Comparison of ENCODE assay signal across 9 cellular contexts in the genomic region with DNA sequence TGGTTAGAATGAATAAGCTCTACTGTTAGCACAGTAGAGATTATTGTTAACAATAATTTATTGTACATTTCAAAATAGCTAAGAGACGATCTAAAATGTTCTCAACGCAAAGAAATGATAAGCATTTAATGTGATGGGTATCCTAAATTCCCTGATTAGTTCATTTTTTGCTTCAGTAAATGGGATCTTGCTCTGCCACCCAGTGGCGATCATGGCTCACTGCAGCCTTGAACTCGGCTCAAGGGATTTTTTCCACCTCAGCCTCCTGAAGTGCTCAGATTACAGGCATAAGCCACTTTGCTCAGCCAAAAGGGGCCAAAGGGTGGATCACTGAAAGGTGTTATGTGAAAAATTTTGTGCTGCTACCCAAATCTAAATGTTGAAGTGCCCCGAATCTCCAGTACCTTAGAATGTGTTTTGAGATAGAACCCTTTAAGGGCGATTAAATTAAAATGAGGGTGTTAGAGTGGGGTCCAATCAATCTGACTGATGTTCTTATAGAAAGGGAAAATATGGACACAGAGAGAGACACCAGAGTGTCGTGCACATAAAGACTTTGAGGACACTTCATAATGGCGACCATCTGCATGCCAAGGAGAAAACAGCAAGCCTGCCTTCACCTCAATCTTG. TPM values are rescaled to one million over a fixed set of nuclear protein-coding genes. Genes with fewer than 3 reads are reported as not detected.
DNase-seq lines count a peak whose midpoint lies in the region; ATAC-seq and TF ChIP-seq lines count a peak whose summit lies in the region.
"Had no signal": no experiment of that assay in that cellular context is flagged by ENCODE, and none has a peak within 500 bp of the region (broad histone marks: within the 10 kb centered on the region; RNA-seq: fewer than 3 reads in every experiment).

No MANE protein-coding gene starts in this region.

- no peaks in the 10 kb centered on the region for H3K79me2 ChIP-seq in DOHH2 (ENCODE audit: control insufficient read depth, low read length)

- no peaks in the 10 kb centered on the region for H3K27me3 ChIP-seq in DOHH2 (ENCODE audit: control insufficient read depth, low read length)

- ATAC-seq in HG02970 (IDR thresholded peaks at IDR 0.05; ENCODE audit: low FRiP score, unreplicated experiment) = no peak
- ATAC-seq in HG03135 (IDR thresholded peaks at IDR 0.05; ENCODE audit: unreplicated experiment) = no peak

- H3K27ac ChIP-seq in DOHH2 (ENCODE audit: low read depth, low read length) = no peak overlapping the region
- H3K27ac ChIP-seq: epithelial cell of prostate had no signal

- no peak overlapping the region for H3K27ac Mint-ChIP-seq in T-helper 2 cell treated with Interferon-gamma antibody and Interleukin-4, amounts not matched to agents 5 μg/mL and 100 μg/mL, for 36 hours

- DNase-seq in M059J (ENCODE audit: low read depth) = peak; percentile 57
- DNase-seq in T-helper 2 cell treated with Interferon-gamma antibody and Interleukin-4, amounts not matched to agents 5 μg/mL and 100 μg/mL, for 36 hours (ENCODE audit: low spot score) = peak; percentile 54
- DNase-seq in astrocyte of the cerebellum (ENCODE audit: low read depth) = peak; percentile 31
- DNase-seq in iPS-NIHi11 (ENCODE audit: low spot score) = peak; percentile 40
- peak; percentile 47 for DNase-seq in stimulated activated CD4-positive, alpha-beta T cell treated with anti-CD3 and anti-CD28 coated beads, Interleukin-12 subunit alpha, Interleukin-12 subunit beta, amount 100 ng/mL, for 4 hours

- H3K4me2 ChIP-seq in DOHH2 (ENCODE audit: low read length) = no peak overlapping the region

- peaks cover 11% of the 10 kb centered on the region; the same call in 1 of the 2 replicates for H3F3A ChIP-seq in DOHH2 (ENCODE audit: control insufficient read depth, insufficient read depth)

- H3K9me2 ChIP-seq in DOHH2 (replicated peaks; ENCODE audit: control insufficient read depth, low read length) = no peaks in the 10 kb centered on the region

- H3K4me3 Mint-ChIP-seq in T-helper 2 cell treated with Interferon-gamma antibody and Interleukin-4, amounts not matched to agents 5 μg/mL and 100 μg/mL, for 36 hours = no peak overlapping the region

- TF ChIP-seq CTCF in DOHH2 (IDR thresholded peaks at IDR 0.05; ENCODE audit: low read depth, low read length, poor library complexity, severe bottlenecking) (peak; percentile 81), astrocyte of the cerebellum (IDR thresholded peaks at IDR 0.05; ENCODE audit: low read depth, low read length, missing control alignments) (peak; percentile 91)

- no peaks in the 10 kb centered on the region for H3K27me3 Mint-ChIP-seq in T-helper 2 cell treated with Interferon-gamma antibody and Interleukin-4, amounts not matched to agents 5 μg/mL and 100 μg/mL, for 36 hours (ENCODE audit: low read depth)

- in situ Hi-C loops in astrocyte of the cerebellum (cut with HindIII; ENCODE audit: low sequenced_read_pairs) = no loop called here

- H3K4me1 Mint-ChIP-seq in T-helper 2 cell treated with Interferon-gamma antibody and Interleukin-4, amounts not matched to agents 5 μg/mL and 100 μg/mL, for 36 hours (ENCODE audit: low read depth) = no peaks in the 10 kb centered on the region

- no peaks in the 10 kb centered on the region for H3K36me3 Mint-ChIP-seq in T-helper 2 cell treated with Interferon-gamma antibody and Interleukin-4, amounts not matched to agents 5 μg/mL and 100 μg/mL, for 36 hours (ENCODE audit: low read depth)

- no peaks in the 10 kb centered on the region for H3K4me1 ChIP-seq in DOHH2 (ENCODE audit: control insufficient read depth, low read length)

- H3K4me3 ChIP-seq in DOHH2 (ENCODE audit: low read length) = no peak overlapping the region
- H3K4me3 ChIP-seq in astrocyte of the cerebellum (ENCODE audit: low read depth, low read length) = no peak overlapping the region

- H3K9me3 ChIP-seq in DOHH2 (ENCODE audit: control insufficient read depth, insufficient read depth, low read length) = no peaks in the 10 kb centered on the region

- no peaks in the 10 kb centered on the region for H4K20me1 ChIP-seq in DOHH2 (ENCODE audit: control insufficient read depth, insufficient read depth, low read depth, low read length)

- no peaks in the 10 kb centered on the region for H3K9me3 Mint-ChIP-seq in T-helper 2 cell treated with Interferon-gamma antibody and Interleukin-4, amounts not matched to agents 5 μg/mL and 100 μg/mL, for 36 hours

- H3K36me3 ChIP-seq in DOHH2 (ENCODE audit: control insufficient read depth, low read length) = no peaks in the 10 kb centered on the region

RNA-seq across cellular contexts. Expression of a gene that starts 31.5 kb away (rescaled TPM):
- 23.9 and 24.6 TPM in 2 replicates for total RNA-seq in M059J (2014; rRNA removed; shearing (Covaris generic))

RNA-seq across cellular contexts. Expression of a gene that starts 48.0 kb away (rescaled TPM):
- total RNA-seq in M059J (2014; rRNA removed; shearing (Covaris generic)) = 152 and 204 TPM in 2 replicates

RNA-seq across cellular contexts. Expression of a gene that starts 59.1 kb away (rescaled TPM):
- total RNA-seq in M059J (2014; rRNA removed; shearing (Covaris generic)) = 10.2 and 13.6 TPM in 2 replicates
